Comparison of ENCODE assay signal across 1 cellular context in the genomic region with DNA sequence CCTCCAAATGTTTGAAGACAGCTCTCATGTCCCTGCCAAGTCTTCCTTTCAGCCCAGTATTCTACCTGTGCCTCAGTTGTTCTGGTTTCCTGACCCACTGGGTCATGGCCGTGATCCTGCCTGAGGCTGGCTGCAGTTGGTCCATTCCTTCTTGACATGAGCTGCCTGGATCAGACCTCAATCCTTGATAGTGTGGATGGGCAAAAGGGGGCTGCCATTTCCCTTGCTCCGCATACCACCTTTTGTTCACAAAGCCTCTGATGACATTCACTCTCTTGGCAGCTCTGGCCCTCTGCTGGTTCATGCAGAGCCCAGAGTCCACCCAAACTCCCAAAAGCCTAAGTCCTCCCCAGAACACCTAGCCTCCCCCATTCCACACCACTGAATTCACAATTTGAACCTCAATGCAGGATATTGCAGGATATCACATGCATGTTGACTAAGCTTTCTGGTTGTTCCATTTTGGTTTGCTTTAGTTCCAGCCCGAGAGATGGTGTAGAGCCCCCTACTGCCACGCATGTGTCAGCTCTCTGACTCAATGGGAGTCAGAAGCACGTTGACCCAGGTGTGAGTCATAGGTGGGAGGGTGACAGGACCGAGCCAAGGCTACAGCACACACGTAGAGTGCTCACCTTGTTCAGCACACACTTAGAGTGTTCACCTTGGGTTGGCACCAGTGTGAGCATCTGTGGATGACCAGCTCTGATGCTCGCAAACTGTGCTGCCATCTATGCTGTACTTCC.
TF ChIP-seq lines count a peak whose summit lies in the region.

No MANE protein-coding gene starts in this region.

TF ChIP-seq in K562, 482 proteins besides CTCF, POLR2A, EP300 and RAD21 (continued from another document):
- TF ChIP-seq JUN (IDR thresholded peaks at IDR 0.05; ENCODE audit: borderline replicate concordance, low read depth, low read length) (peak; percentile 76), JUN (CRISPR knock-in tag; IDR thresholded peaks at IDR 0.05; ENCODE audit: borderline replicate concordance) (no peak), ZNF384 (IDR thresholded peaks at IDR 0.05; ENCODE audit: low read depth, low read length) (no peak), ZFP36 (IDR thresholded peaks at IDR 0.05; ENCODE audit: low read depth, low read length, partially characterized antibody) (no peak), PPARD (CRISPR knock-in tag; IDR thresholded peaks at IDR 0.05) (no peak), PHF8 (IDR thresholded peaks at IDR 0.05; ENCODE audit: borderline replicate concordance, low read length) (no peak), SLC30A9 (CRISPR knock-in tag; IDR thresholded peaks at IDR 0.05) (no peak), TRIM24 (IDR thresholded peaks at IDR 0.05) (peak in 1 of 2 experiments; percentile 17; a peak in 1 of 4 replicates), ZBTB8A (IDR thresholded peaks at IDR 0.05; ENCODE audit: partially characterized antibody) (no peak), NFYB (IDR thresholded peaks at IDR 0.05; ENCODE audit: extremely low read depth, insufficient read length) (no peak), SMARCA4 (IDR thresholded peaks at IDR 0.05) (0 out of 2 replicates have a peak, but pooled peaks have one; percentile 10), ZNF24 (IDR thresholded peaks at IDR 0.05) (no peak), NCOA4 (IDR thresholded peaks at IDR 0.05; ENCODE audit: partially characterized antibody) (no peak), ZNF174 (CRISPR knock-in tag; IDR thresholded peaks at IDR 0.05) (no peak), MCM5 (IDR thresholded peaks at IDR 0.05; ENCODE audit: low read depth) (no peak), HCFC1 (IDR thresholded peaks at IDR 0.05; ENCODE audit: low read depth, low read length) (no peak), XRCC4 (IDR thresholded peaks at IDR 0.05; ENCODE audit: extremely low read depth, insufficient read depth, insufficient read length) (no peak), CBX5 (IDR thresholded peaks at IDR 0.05; ENCODE audit: borderline replicate concordance, low read depth) (no peak), ZNF263 (CRISPR knock-in tag; IDR thresholded peaks at IDR 0.05; ENCODE audit: borderline replicate concordance) (0 out of 2 replicates have a peak, but pooled peaks have one; percentile 45)
- TF ChIP-seq, protein P1, sequence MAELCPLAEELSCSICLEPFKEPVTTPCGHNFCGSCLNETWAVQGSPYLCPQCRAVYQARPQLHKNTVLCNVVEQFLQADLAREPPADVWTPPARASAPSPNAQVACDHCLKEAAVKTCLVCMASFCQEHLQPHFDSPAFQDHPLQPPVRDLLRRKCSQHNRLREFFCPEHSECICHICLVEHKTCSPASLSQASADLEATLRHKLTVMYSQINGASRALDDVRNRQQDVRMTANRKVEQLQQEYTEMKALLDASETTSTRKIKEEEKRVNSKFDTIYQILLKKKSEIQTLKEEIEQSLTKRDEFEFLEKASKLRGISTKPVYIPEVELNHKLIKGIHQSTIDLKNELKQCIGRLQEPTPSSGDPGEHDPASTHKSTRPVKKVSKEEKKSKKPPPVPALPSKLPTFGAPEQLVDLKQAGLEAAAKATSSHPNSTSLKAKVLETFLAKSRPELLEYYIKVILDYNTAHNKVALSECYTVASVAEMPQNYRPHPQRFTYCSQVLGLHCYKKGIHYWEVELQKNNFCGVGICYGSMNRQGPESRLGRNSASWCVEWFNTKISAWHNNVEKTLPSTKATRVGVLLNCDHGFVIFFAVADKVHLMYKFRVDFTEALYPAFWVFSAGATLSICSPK (IDR thresholded peaks at IDR 0.05; ENCODE audit: borderline replicate concordance) = no peak
- TF ChIP-seq, protein P2, sequence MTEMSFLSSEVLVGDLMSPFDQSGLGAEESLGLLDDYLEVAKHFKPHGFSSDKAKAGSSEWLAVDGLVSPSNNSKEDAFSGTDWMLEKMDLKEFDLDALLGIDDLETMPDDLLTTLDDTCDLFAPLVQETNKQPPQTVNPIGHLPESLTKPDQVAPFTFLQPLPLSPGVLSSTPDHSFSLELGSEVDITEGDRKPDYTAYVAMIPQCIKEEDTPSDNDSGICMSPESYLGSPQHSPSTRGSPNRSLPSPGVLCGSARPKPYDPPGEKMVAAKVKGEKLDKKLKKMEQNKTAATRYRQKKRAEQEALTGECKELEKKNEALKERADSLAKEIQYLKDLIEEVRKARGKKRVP (CRISPR knock-in tag; IDR thresholded peaks at IDR 0.05) = no peak
- TF ChIP-seq, protein P3, sequence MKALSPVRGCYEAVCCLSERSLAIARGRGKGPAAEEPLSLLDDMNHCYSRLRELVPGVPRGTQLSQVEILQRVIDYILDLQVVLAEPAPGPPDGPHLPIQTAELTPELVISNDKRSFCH (CRISPR knock-in tag; IDR thresholded peaks at IDR 0.05) = no peak
- TF ChIP-seq, protein P3 (tag; IDR thresholded peaks at IDR 0.05) = 0 out of 2 replicates have a peak, but pooled peaks have one; percentile 19
- TF ChIP-seq, protein P4, sequence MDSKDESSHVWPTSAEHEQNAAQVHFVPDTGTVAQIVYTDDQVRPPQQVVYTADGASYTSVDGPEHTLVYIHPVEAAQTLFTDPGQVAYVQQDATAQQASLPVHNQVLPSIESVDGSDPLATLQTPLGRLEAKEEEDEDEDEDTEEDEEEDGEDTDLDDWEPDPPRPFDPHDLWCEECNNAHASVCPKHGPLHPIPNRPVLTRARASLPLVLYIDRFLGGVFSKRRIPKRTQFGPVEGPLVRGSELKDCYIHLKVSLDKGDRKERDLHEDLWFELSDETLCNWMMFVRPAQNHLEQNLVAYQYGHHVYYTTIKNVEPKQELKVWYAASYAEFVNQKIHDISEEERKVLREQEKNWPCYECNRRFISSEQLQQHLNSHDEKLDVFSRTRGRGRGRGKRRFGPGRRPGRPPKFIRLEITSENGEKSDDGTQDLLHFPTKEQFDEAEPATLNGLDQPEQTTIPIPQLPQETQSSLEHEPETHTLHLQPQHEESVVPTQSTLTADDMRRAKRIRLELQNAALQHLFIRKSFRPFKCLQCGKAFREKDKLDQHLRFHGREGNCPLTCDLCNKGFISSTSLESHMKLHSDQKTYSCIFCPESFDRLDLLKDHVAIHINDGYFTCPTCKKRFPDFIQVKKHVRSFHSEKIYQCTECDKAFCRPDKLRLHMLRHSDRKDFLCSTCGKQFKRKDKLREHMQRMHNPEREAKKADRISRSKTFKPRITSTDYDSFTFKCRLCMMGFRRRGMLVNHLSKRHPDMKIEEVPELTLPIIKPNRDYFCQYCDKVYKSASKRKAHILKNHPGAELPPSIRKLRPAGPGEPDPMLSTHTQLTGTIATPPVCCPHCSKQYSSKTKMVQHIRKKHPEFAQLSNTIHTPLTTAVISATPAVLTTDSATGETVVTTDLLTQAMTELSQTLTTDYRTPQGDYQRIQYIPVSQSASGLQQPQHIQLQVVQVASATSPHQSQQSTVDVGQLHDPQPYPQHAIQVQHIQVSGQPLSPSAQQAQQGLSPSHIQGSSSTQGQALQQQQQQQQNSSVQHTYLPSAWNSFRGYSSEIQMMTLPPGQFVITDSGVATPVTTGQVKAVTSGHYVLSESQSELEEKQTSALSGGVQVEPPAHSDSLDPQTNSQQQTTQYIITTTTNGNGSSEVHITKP (IDR thresholded peaks at IDR 0.05; ENCODE audit: partially characterized antibody) = no peak
- TF ChIP-seq, protein P5, sequence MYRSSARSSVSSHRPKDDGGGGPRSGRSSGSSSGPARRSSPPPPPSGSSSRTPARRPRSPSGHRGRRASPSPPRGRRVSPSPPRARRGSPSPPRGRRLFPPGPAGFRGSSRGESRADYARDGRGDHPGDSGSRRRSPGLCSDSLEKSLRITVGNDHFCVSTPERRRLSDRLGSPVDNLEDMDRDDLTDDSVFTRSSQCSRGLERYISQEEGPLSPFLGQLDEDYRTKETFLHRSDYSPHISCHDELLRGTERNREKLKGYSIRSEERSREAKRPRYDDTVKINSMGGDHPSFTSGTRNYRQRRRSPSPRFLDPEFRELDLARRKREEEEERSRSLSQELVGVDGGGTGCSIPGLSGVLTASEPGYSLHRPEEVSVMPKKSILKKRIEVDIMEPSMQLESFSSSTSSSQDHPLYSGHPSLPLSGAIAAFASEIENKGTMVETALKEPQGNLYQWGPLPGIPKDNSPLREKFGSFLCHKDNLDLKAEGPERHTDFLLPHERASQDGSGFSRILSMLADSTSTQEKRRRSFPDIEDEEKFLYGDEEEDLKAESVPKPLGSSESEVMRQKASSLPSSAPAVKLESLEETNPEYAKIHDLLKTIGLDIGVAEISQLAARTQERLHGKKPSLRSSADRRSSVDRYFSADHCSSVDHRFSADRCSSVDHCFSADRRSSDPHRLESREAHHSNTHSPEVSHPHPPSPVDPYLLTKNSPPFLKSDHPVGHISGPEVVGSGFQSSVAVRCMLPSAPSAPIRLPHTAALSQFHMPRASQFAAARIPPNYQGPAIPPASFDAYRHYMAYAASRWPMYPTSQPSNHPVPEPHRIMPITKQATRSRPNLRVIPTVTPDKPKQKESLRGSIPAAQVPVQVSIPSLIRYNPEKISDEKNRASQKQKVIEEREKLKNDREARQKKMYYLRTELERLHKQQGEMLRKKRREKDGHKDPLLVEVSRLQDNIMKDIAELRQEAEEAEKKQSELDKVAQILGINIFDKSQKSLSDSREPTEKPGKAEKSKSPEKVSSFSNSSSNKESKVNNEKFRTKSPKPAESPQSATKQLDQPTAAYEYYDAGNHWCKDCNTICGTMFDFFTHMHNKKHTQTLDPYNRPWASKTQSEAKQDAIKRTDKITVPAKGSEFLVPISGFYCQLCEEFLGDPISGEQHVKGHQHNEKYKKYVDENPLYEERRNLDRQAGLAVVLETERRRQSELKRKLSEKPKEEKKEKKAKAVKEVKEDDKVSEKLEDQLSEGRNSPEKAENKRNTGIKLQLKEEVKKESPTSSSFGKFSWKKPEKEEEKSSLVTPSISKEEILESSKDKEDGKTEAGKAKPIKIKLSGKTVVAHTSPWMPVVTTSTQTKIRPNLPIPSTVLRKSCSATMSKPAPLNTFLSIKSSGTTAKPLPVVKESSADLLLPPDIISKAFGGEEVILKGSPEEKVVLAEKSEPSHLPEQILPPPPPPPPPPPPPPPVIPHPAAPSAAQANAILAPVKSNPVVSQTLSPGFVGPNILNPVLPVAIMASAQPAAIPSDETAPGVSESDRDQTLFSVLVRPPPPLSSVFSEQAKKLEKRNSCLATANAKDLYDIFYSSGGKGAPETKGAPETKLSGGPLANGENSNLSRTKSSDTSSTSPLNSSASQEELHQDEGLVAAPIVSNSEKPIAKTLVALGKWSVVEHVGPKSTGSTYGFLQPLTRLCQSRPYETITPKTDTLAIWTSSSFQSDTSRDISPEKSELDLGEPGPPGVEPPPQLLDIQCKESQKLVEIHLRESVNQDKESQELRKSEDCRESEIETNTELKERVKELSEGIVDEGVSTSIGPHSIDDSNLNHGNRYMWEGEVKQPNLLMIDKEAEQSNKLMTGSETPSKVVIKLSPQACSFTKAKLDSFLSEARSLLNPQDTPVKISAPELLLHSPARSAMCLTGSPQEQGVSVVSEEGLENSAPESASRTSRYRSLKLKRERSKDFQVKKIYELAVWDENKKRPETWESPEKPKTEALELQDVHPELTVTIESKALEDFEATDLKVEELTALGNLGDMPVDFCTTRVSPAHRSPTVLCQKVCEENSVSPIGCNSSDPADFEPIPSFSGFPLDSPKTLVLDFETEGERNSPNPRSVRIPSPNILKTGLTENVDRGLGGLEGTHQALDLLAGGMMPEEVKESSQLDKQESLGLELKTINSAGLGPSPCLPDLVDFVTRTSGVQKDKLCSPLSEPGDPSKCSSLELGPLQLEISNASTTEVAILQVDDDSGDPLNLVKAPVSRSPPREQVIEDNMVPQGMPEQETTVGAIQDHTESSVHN (IDR thresholded peaks at IDR 0.05; ENCODE audit: borderline replicate concordance in 1 of 2, low read depth in 1 of 2) = no peak
TF ChIP-seq in K562: peak in this region for 12.
